23 cellular contexts compared by ENCODE assay signal in genomic region chr3:45783667-45784066, GRCh38. TPM values are rescaled to one million over a fixed set of nuclear protein-coding genes. Genes with fewer than 3 reads are reported as not detected.
DNase-seq lines count a peak whose midpoint lies in the region; ATAC-seq, FAIRE-seq and TF ChIP-seq lines count a peak whose summit lies in the region.
"Had no signal": no experiment of that assay in that cellular context is flagged by ENCODE, and none has a peak within 500 bp of the region (broad histone marks: within the 10 kb centered on the region; RNA-seq: fewer than 3 reads in every experiment).

No MANE protein-coding gene starts in this region.

- no peak overlapping the region for H3K4me3 Mint-ChIP-seq in CD8-positive, alpha-beta memory T cell

- no peaks in the 10 kb centered on the region for H4K20me1 ChIP-seq in HepG2 (ENCODE audit: insufficient read depth, low read length)
- H4K20me1 ChIP-seq: BLaER1 treated with 17β-estradiol and CSF1 and Interleukin-3, amounts not matched to agents 10 nM and 100 nM had no signal

- intact Hi-C loops in Right ventricle myocardium inferior (cut with DNase I) (no loop called here), HepG2 (cut with micrococcal nuclease; ENCODE audit: unreplicated experiment) (no loop called here)

- TF ChIP-seq POLR2A in HepG2 (IDR thresholded peaks at IDR 0.05; ENCODE audit: insufficient read depth in 1 of 2, low read depth in 2 of 2, low read length in 2 of 2) = no peak

- in situ Hi-C loops in HepG2 (cut with HindIII; ENCODE audit: extremely low pct_ligation_motif_present, low pct_unique_long_range_greater_than_20kb) = no loop called here

- H3K9ac ChIP-seq in HepG2 (ENCODE audit: insufficient read depth, low read depth, low read length) = no peak overlapping the region
- H3K9ac ChIP-seq: BLaER1 treated with 17β-estradiol and CSF1 and Interleukin-3, amounts not matched to agents 10 nM and 100 nM; KMS-11 had no signal

- POLR2A ChIA-PET in HepG2 (lab: Yijun Ruan, JAX) = no interaction called here
- POLR2A ChIA-PET in GM10248 (lab: Yijun Ruan, JAX) = no interaction called here
- POLR2A ChIA-PET in CD8-positive, alpha-beta memory T cell (lab: Charles Lee) = no interaction called here

- 50% methylated on average over 2 of the region's 3 CpGs for WGBS in HepG2 (ENCODE audit: low lambda C conversion rate)

- TF ChIP-seq RAD21 in HepG2 (CRISPR knock-in tag; IDR thresholded peaks at IDR 0.05) = no peak

- no peaks in the 10 kb centered on the region for H3K4me1 ChIP-seq in right atrium auricular region
- no peaks in the 10 kb centered on the region for H3K4me1 ChIP-seq in HepG2 (ENCODE audit: insufficient read depth, low read length)
- H3K4me1 ChIP-seq in CD8-positive, alpha-beta memory T cell (ENCODE audit: insufficient read depth, low read length) = no peaks in the 10 kb centered on the region
- H3K4me1 ChIP-seq: BLaER1 treated with 17β-estradiol and CSF1 and Interleukin-3, amounts not matched to agents 10 nM and 100 nM; HAP-1; SJSA1 had no signal

- no peak overlapping the region for H2AFZ ChIP-seq in HepG2 (ENCODE audit: low read length)

- peaks cover 0 to 8% (median 5%) of the 10 kb centered on the region in 5 donors for H3K9me3 Mint-ChIP-seq in CD8-positive, alpha-beta memory T cell

- H3K27ac Mint-ChIP-seq in CD8-positive, alpha-beta memory T cell = no peak overlapping the region

- TF ChIP-seq EP300 in HepG2 (IDR thresholded peaks at IDR 0.05; ENCODE audit: low read depth in 2 of 2, low read length in 2 of 2) (no peak), HepG2 (CRISPR knock-in tag; IDR thresholded peaks at IDR 0.05; ENCODE audit: borderline replicate concordance) (no peak)

- no TSS peak for BruUV-seq in HepG2 (replicated peaks; lab: Mats Ljungman, UMichigan)

- no peaks in the 10 kb centered on the region for H3K79me2 ChIP-seq in HepG2 (ENCODE audit: insufficient read depth, low read length)

- H3K27me3 Mint-ChIP-seq in CD8-positive, alpha-beta memory T cell = peaks cover 0 to 10% of the 10 kb centered on the region in 2 donors

- H3K9me3 ChIP-seq in right atrium auricular region (no peaks in the 10 kb centered on the region), HepG2 (ENCODE audit: low read length) (no peaks in the 10 kb centered on the region)
- no peaks in the 10 kb centered on the region for H3K9me3 ChIP-seq in CD8-positive, alpha-beta memory T cell (ENCODE audit: low read length)

- no peak for ATAC-seq in Right ventricle myocardium inferior
- ATAC-seq in HepG2 = 0 out of 3 replicates have a peak, but pooled peaks have one; percentile 34
- no peak for ATAC-seq in GM18907 (IDR thresholded peaks at IDR 0.05; ENCODE audit: unreplicated experiment)

- CTCF ChIA-PET in HepG2 (lab: Yijun Ruan, JAX; ENCODE audit: low intra/inter-chr PET ratio, low total read pairs) = no interaction called here
- CTCF ChIA-PET in GM10248 (lab: Yijun Ruan, JAX) = no interaction called here
- CTCF ChIA-PET in CD8-positive, alpha-beta memory T cell (lab: Charles Lee) = no interaction called here

- TF ChIP-seq CTCF in right atrium auricular region (IDR thresholded peaks at IDR 0.05) (no peak), choroid plexus epithelial cell (conservative IDR thresholded peaks at IDR 0.05; ENCODE audit: low read depth, low read length) (peak; percentile 20), HepG2 (CRISPR knock-in tag; IDR thresholded peaks at IDR 0.05) (no peak), GM10248 (IDR thresholded peaks at IDR 0.05; ENCODE audit: control extremely low read depth, extremely low read depth, low read depth, missing control alignments) (no peak)

- no peaks in the 10 kb centered on the region for H3K36me3 ChIP-seq in right atrium auricular region
- H3K36me3 ChIP-seq in HepG2 (replicated peaks in 1 of 2; ENCODE audit: control insufficient read depth in 1 of 2, insufficient read depth in 2 of 2, low read length in 2 of 2) = no peaks in the 10 kb centered on the region
- no peaks in the 10 kb centered on the region for H3K36me3 ChIP-seq in CD8-positive, alpha-beta memory T cell (ENCODE audit: insufficient read depth, low read length)
- H3K36me3 ChIP-seq: BLaER1 treated with 17β-estradiol and CSF1 and Interleukin-3, amounts not matched to agents 10 nM and 100 nM; HAP-1; SJSA1 had no signal

- DNase-seq in right atrium auricular region (ENCODE audit: low spot score) = peak; percentile 16
- no peak for DNase-seq in Right ventricle myocardium inferior (ENCODE audit: missing footprints)
- no peak for DNase-seq in choroid plexus epithelial cell (ENCODE audit: low read depth)
- no peak for DNase-seq in HepG2 (ENCODE audit: low spot score)
- DNase-seq in GM10248 (ENCODE audit: extremely low spot score) = no peak
- DNase-seq in NCI-H526 treated with DMSO at 0.1 percent for 48 hours (lab: John Stamatoyannopoulos, UW) = no peak
- no peak for DNase-seq in CD8-positive, alpha-beta memory T cell
- DNase-seq: DMS79 treated with DMSO at 0.1 percent for 48 hours, NCI-H1048, NCI-H1436 treated with DMSO at 0.1 percent for 48 hours, NCI-H2081, NCI-H774 had no signal

- H3K27me3 ChIP-seq in right atrium auricular region (no peaks in the 10 kb centered on the region), HepG2 (ENCODE audit: control insufficient read depth in 1 of 2, insufficient read depth in 2 of 2, low read length in 2 of 2) (peaks cover 0 to 22% of the 10 kb centered on the region in 2 experiments; a peak in 3 of 5 replicates)
- no peaks in the 10 kb centered on the region for H3K27me3 ChIP-seq in CD8-positive, alpha-beta memory T cell (ENCODE audit: insufficient read depth, low read length, poor library complexity, severe bottlenecking)
- H3K27me3 ChIP-seq: BLaER1 treated with 17β-estradiol and CSF1 and Interleukin-3, amounts not matched to agents 10 nM and 100 nM; SJSA1 had no signal

- no peak for FAIRE-seq in HepG2 (lab: Jason Lieb, UNC)
- FAIRE-seq: G401.6, GM12891, GM18507 had no signal

- H3K4me3 ChIP-seq in right atrium auricular region (no peak overlapping the region), choroid plexus epithelial cell (ENCODE audit: low read depth, low read length) (no peak overlapping the region), HepG2 (replicated peaks in 1 of 3; ENCODE audit: insufficient read depth in 1 of 3, low read depth in 2 of 3, low read length in 3 of 3) (no peak overlapping the region)
- no peak overlapping the region for H3K4me3 ChIP-seq in CD8-positive, alpha-beta memory T cell (ENCODE audit: low read length)
- H3K4me3 ChIP-seq: BLaER1 treated with 17β-estradiol and CSF1 and Interleukin-3, amounts not matched to agents 10 nM and 100 nM; HAP-1; SJSA1 had no signal

- H3K36me3 Mint-ChIP-seq in CD8-positive, alpha-beta memory T cell = peaks cover 0 to 14% (median 2%) of the 10 kb centered on the region in 3 donors

- H3K4me2 ChIP-seq in HepG2 (ENCODE audit: low read depth, low read length) = no peak overlapping the region
- H3K4me2 ChIP-seq: BLaER1 treated with 17β-estradiol and CSF1 and Interleukin-3, amounts not matched to agents 10 nM and 100 nM; KMS-11 had no signal

- no peaks in the 10 kb centered on the region for H3K4me1 Mint-ChIP-seq in CD8-positive, alpha-beta memory T cell

- no peak overlapping the region for H3K27ac ChIP-seq in right atrium auricular region
- H3K27ac ChIP-seq in HepG2 (ENCODE audit: extremely low read length, insufficient read depth, low read length) = no peak overlapping the region
- no peak overlapping the region for H3K27ac ChIP-seq in CD8-positive, alpha-beta memory T cell (ENCODE audit: low read depth, low read length)
- H3K27ac ChIP-seq: BLaER1 treated with 17β-estradiol and CSF1 and Interleukin-3, amounts not matched to agents 10 nM and 100 nM; KMS-11; SJSA1 had no signal

RNA-seq across cellular contexts. Expression of gene SLC6A20, which starts 12.7 kb away (rescaled TPM):
- total RNA-seq in right atrium auricular region = not detected
- not detected for total RNA-seq in Right ventricle myocardium inferior
- total RNA-seq in HepG2 (2016; rRNA removed; fragmentation: Illumina TruSeq; extraction: Trizol) = not detected in 2 replicates
- not detected in 2 replicates for total RNA-seq in HepG2 (2016; cell fraction: cytosol; rRNA removed; fragmentation: Illumina TruSeq; extraction: Trizol; ENCODE audit: low read depth)
- not detected in 2 replicates for total RNA-seq in HepG2 (2016; cell fraction: insoluble cytoplasmic fraction; rRNA removed; fragmentation: Illumina TruSeq; extraction: Trizol)
- total RNA-seq in HepG2 (2016; cell fraction: membrane; rRNA removed; fragmentation: Illumina TruSeq; extraction: Trizol) = not detected in 2 replicates
- not detected in 2 replicates for total RNA-seq in HepG2 (2016; cell fraction: nucleus; rRNA removed; fragmentation: Illumina TruSeq; extraction: Trizol)
- polyA plus RNA-seq in HepG2 (2011; rRNA removed) = 0.04 TPM in 1 of 2 replicates, not detected in the other
- polyA plus RNA-seq in HepG2 (2011; cell fraction: cytosol; rRNA removed) = not detected in 2 replicates
- not detected in 2 replicates for polyA plus RNA-seq in HepG2 (2011; cell fraction: nucleus; rRNA removed)
- not detected in 2 replicates for polyA plus RNA-seq in HepG2 (2012)
- polyA plus RNA-seq in HepG2 (2016; cell fraction: cytosol; fragmentation: Illumina TruSeq; extraction: Trizol; ENCODE audit: low read depth) = not detected in 2 replicates
- polyA plus RNA-seq in HepG2 (2016; cell fraction: insoluble cytoplasmic fraction; fragmentation: Illumina TruSeq; extraction: Trizol; ENCODE audit: low read depth) = not detected in 2 replicates
- polyA plus RNA-seq in HepG2 (2016; cell fraction: membrane; fragmentation: Illumina TruSeq; extraction: Trizol; ENCODE audit: low read depth) = not detected in 2 replicates
- not detected in 2 replicates for polyA plus RNA-seq in HepG2 (2016; cell fraction: nucleus; fragmentation: Illumina TruSeq; extraction: Trizol; ENCODE audit: insufficient read depth, low read depth)
- polyA minus RNA-seq in HepG2 (2011; rRNA and poly(A)+ RNA removed; ENCODE audit: low replicate concordance) = not detected in 2 replicates
- not detected in 2 replicates for polyA minus RNA-seq in HepG2 (2011; cell fraction: cytosol; rRNA and poly(A)+ RNA removed)
- not detected in 2 replicates for polyA minus RNA-seq in HepG2 (2011; cell fraction: nucleus; rRNA and poly(A)+ RNA removed)
- total RNA-seq in CD8-positive, alpha-beta memory T cell = not detected
- not detected for polyA plus RNA-seq in CD8-positive, alpha-beta memory T cell
- total RNA-seq: A172, MCF 10A, NCI-H460 had no signal

RNA-seq across cellular contexts. Expression of gene LZTFL1, which starts 58.3 kb away (rescaled TPM):
- total RNA-seq in right atrium auricular region = 1 to 10 TPM; 8.3 to 8.9 TPM
- total RNA-seq in Right ventricle myocardium inferior = 8.9 TPM
- total RNA-seq in HepG2 (2016; rRNA removed; fragmentation: Illumina TruSeq; extraction: Trizol) = 16.6 and 27.3 TPM in 2 replicates
- total RNA-seq in HepG2 (2016; cell fraction: cytosol; rRNA removed; fragmentation: Illumina TruSeq; extraction: Trizol; ENCODE audit: low read depth) = 2.6 TPM in 2 replicates
- 18.6 and 27.9 TPM in 2 replicates for total RNA-seq in HepG2 (2016; cell fraction: insoluble cytoplasmic fraction; rRNA removed; fragmentation: Illumina TruSeq; extraction: Trizol)
- total RNA-seq in HepG2 (2016; cell fraction: membrane; rRNA removed; fragmentation: Illumina TruSeq; extraction: Trizol) = 7.0 and 7.7 TPM in 2 replicates
- 10.3 and 11.4 TPM in 2 replicates for total RNA-seq in HepG2 (2016; cell fraction: nucleus; rRNA removed; fragmentation: Illumina TruSeq; extraction: Trizol)
- 14.6 and 17.2 TPM in 2 replicates for polyA plus RNA-seq in HepG2 (2011; rRNA removed)
- polyA plus RNA-seq in HepG2 (2011; cell fraction: cytosol; rRNA removed) = 12.9 and 17.7 TPM in 2 replicates
- 10.4 and 11.6 TPM in 2 replicates for polyA plus RNA-seq in HepG2 (2011; cell fraction: nucleus; rRNA removed)
- polyA plus RNA-seq in HepG2 (2012) = 6.4 and 11.3 TPM in 2 replicates
- polyA plus RNA-seq in HepG2 (2016; cell fraction: cytosol; fragmentation: Illumina TruSeq; extraction: Trizol; ENCODE audit: low read depth) = 2.7 and 4.1 TPM in 2 replicates
- 25.3 and 28.2 TPM in 2 replicates for polyA plus RNA-seq in HepG2 (2016; cell fraction: insoluble cytoplasmic fraction; fragmentation: Illumina TruSeq; extraction: Trizol; ENCODE audit: low read depth)
- polyA plus RNA-seq in HepG2 (2016; cell fraction: membrane; fragmentation: Illumina TruSeq; extraction: Trizol; ENCODE audit: low read depth) = 5.7 and 6.5 TPM in 2 replicates
- 12.6 and 13.8 TPM in 2 replicates for polyA plus RNA-seq in HepG2 (2016; cell fraction: nucleus; fragmentation: Illumina TruSeq; extraction: Trizol; ENCODE audit: insufficient read depth, low read depth)
- 7.3 and 7.4 TPM in 2 replicates for polyA minus RNA-seq in HepG2 (2011; rRNA and poly(A)+ RNA removed; ENCODE audit: low replicate concordance)
- 4.0 and 6.9 TPM in 2 replicates for polyA minus RNA-seq in HepG2 (2011; cell fraction: cytosol; rRNA and poly(A)+ RNA removed)
- polyA minus RNA-seq in HepG2 (2011; cell fraction: nucleus; rRNA and poly(A)+ RNA removed) = 9.0 and 12.6 TPM in 2 replicates
- 10 to 100 TPM in 1 of 2 experiments, 1 to 10 TPM in 1; 9.0 to 11.4 TPM for total RNA-seq in CD8-positive, alpha-beta memory T cell
- polyA plus RNA-seq in CD8-positive, alpha-beta memory T cell = 8.9 TPM
